8 cellular contexts compared by ENCODE assay signal in genomic region chr14:58239259-58240210, GRCh38. TPM values are rescaled to one million over a fixed set of nuclear protein-coding genes. Genes with fewer than 3 reads are reported as not detected.
DNase-seq lines count a peak whose midpoint lies in the region; ATAC-seq lines count a peak whose summit lies in the region.

No MANE protein-coding gene starts in this region.

- H3K27ac ChIP-seq in CD4-positive, CD25-positive, alpha-beta regulatory T cell (ENCODE audit: insufficient read depth, low read length, poor library complexity, severe bottlenecking) = peak overlapping the region; percentile 76
- H3K27ac ChIP-seq in mesendoderm (ENCODE audit: low read depth, low read length) = no peak overlapping the region

- peaks cover 16% of the 10 kb centered on the region for H3K4me1 ChIP-seq in CD4-positive, CD25-positive, alpha-beta regulatory T cell (ENCODE audit: control insufficient read depth, insufficient read depth, low read length, poor library complexity, severe bottlenecking)
- H3K4me1 ChIP-seq in endocrine pancreas (ENCODE audit: control insufficient read depth, insufficient read depth, low read length) (peaks cover 5% of the 10 kb centered on the region), mesendoderm (ENCODE audit: control insufficient read depth, low read depth, low read length) (no peaks in the 10 kb centered on the region)

- WGBS in mesendoderm (ENCODE audit: extremely low coverage, insufficient coverage, low lambda C conversion rate) = no CpG with 5 or more reads among the region's 23 CpGs

- H3K9ac ChIP-seq in endocrine pancreas (ENCODE audit: control insufficient read depth, insufficient read depth, low read length) (peak overlapping the region; percentile 79), mesendoderm (ENCODE audit: low read length) (no peak overlapping the region)

- H3K27me3 ChIP-seq in CD4-positive, CD25-positive, alpha-beta regulatory T cell (ENCODE audit: control insufficient read depth, insufficient read depth, low read length) = no peaks in the 10 kb centered on the region
- H3K27me3 ChIP-seq in endocrine pancreas (ENCODE audit: control insufficient read depth, insufficient read depth, low read length) (no peaks in the 10 kb centered on the region), mesendoderm (ENCODE audit: insufficient read depth, low read length, poor library complexity) (no peaks in the 10 kb centered on the region)

- H3K4me1 Mint-ChIP-seq in CD4-positive, CD25-positive, alpha-beta regulatory T cell = peaks cover 15 to 27% (median 19%) of the 10 kb centered on the region in 4 donors

- H2BK15ac ChIP-seq in mesendoderm (replicated peaks; ENCODE audit: low read depth) = no peak overlapping the region

- H3K4me3 ChIP-seq in CD4-positive, CD25-positive, alpha-beta regulatory T cell (ENCODE audit: low read depth, low read length) = peak overlapping the region; percentile 100
- H3K4me3 ChIP-seq in endocrine pancreas (ENCODE audit: control insufficient read depth, insufficient read depth, low read length) (peak overlapping the region; percentile 99), mesendoderm (ENCODE audit: low read length) (peak overlapping the region; percentile 80)

- H3K36me3 Mint-ChIP-seq in CD4-positive, CD25-positive, alpha-beta regulatory T cell = peaks cover 3% of the 10 kb centered on the region

- peaks cover 13% of the 10 kb centered on the region for H3K27me3 Mint-ChIP-seq in CD4-positive, CD25-positive, alpha-beta regulatory T cell

- peak; percentile 76 to 89 (median 83) for DNase-seq in CD4-positive, CD25-positive, alpha-beta regulatory T cell
- DNase-seq in NCI-H748 (lab: John Stamatoyannopoulos, UW; ENCODE audit: unreplicated experiment) (peak; percentile 60), mesendoderm (peak; percentile 46)
- peak; percentile 95 for DNase-seq in activated CD8-positive, alpha-beta memory T cell treated with anti-CD3 and anti-CD28 coated beads for 24 hours
- peak; percentile 62 for DNase-seq in stimulated activated CD8-positive, alpha-beta memory T cell treated with anti-CD3 and anti-CD28 coated beads, Interleukin-12 subunit alpha, Interleukin-12 subunit beta, amount 100 ng/mL, for 4 hours (ENCODE audit: low read depth)

- no peak overlapping the region for H2AK5ac ChIP-seq in mesendoderm (ENCODE audit: low read length)

- no peaks in the 10 kb centered on the region for H3K79me2 ChIP-seq in mesendoderm (ENCODE audit: control insufficient read depth, insufficient read depth, low read length)

- H3K4me2 ChIP-seq in mesendoderm (ENCODE audit: low read length) = no peak overlapping the region

- no peak overlapping the region for H2BK5ac ChIP-seq in mesendoderm (ENCODE audit: low read length)

- peaks cover 2% of the 10 kb centered on the region for H3K36me3 ChIP-seq in CD4-positive, CD25-positive, alpha-beta regulatory T cell (ENCODE audit: control insufficient read depth, insufficient read depth, low read length)
- H3K36me3 ChIP-seq in endocrine pancreas (ENCODE audit: control insufficient read depth, insufficient read depth, low read length) (no peaks in the 10 kb centered on the region), mesendoderm (ENCODE audit: control insufficient read depth, insufficient read depth, low read length) (no peaks in the 10 kb centered on the region)

- no peak overlapping the region for H3K56ac ChIP-seq in mesendoderm (ENCODE audit: low read length)

- H3K4ac ChIP-seq in mesendoderm (ENCODE audit: low read depth, low read length) = no peak overlapping the region

- H3K4me3 Mint-ChIP-seq in CD4-positive, CD25-positive, alpha-beta regulatory T cell = no peak overlapping the region

- no peak overlapping the region for H3K27ac Mint-ChIP-seq in CD4-positive, CD25-positive, alpha-beta regulatory T cell

- H3K9me3 Mint-ChIP-seq in CD4-positive, CD25-positive, alpha-beta regulatory T cell = peaks cover 0 to 3% (median 0%) of the 10 kb centered on the region in 7 donors

- H3K79me1 ChIP-seq in mesendoderm (ENCODE audit: low read length) = no peaks in the 10 kb centered on the region

- H3K9me3 ChIP-seq in CD4-positive, CD25-positive, alpha-beta regulatory T cell (ENCODE audit: control insufficient read depth in 2 of 2, low read length in 2 of 2) = no peaks in the 10 kb centered on the region
- H3K9me3 ChIP-seq in endocrine pancreas (ENCODE audit: control insufficient read depth, low read length) = no peaks in the 10 kb centered on the region

- H3K18ac ChIP-seq in mesendoderm (ENCODE audit: low read length) = no peak overlapping the region

- H4K5ac ChIP-seq in mesendoderm (ENCODE audit: low read length) = no peak overlapping the region

- no peak overlapping the region for H4K8ac ChIP-seq in mesendoderm (ENCODE audit: low read depth, low read length)

- ATAC-seq in CD4-positive, CD25-positive, alpha-beta regulatory T cell (ENCODE audit: low read depth in 2 of 2) = peak; percentile 24 to 26
- peak; percentile 35 for ATAC-seq in HG02642 (IDR thresholded peaks at IDR 0.05; ENCODE audit: poor library complexity, unreplicated experiment)
- ATAC-seq in GM19351 (IDR thresholded peaks at IDR 0.05; ENCODE audit: unreplicated experiment) = no peak

- no peak overlapping the region for H3K23ac ChIP-seq in mesendoderm (ENCODE audit: low read length)

- no peak overlapping the region for H2BK120ac ChIP-seq in mesendoderm (ENCODE audit: low read depth, low read length)

RNA-seq across cellular contexts. Expression of gene PSMA3, which starts 5.1 kb away (rescaled TPM):
- total RNA-seq in CD4-positive, CD25-positive, alpha-beta regulatory T cell = 137 TPM
- 100 to 1,000 TPM; 187 to 218 (median 191) TPM for polyA plus RNA-seq in CD4-positive, CD25-positive, alpha-beta regulatory T cell
- polyA plus RNA-seq in mesendoderm (2013, experiment 1 of 2) = 640 TPM
- 634 TPM for polyA plus RNA-seq in mesendoderm (2013, experiment 2 of 2)

RNA-seq across cellular contexts. Expression of gene ACTR10, which starts 39.6 kb away (rescaled TPM):
- total RNA-seq in CD4-positive, CD25-positive, alpha-beta regulatory T cell = 43.4 TPM
- 10 to 100 TPM; 76.3 to 98.3 (median 87.2) TPM for polyA plus RNA-seq in CD4-positive, CD25-positive, alpha-beta regulatory T cell
- 28.2 TPM for polyA plus RNA-seq in mesendoderm (2013, experiment 1 of 2)
- 26.4 TPM for polyA plus RNA-seq in mesendoderm (2013, experiment 2 of 2)

RNA-seq across cellular contexts. Expression of gene ARID4A, which starts 58.8 kb away (rescaled TPM):
- total RNA-seq in CD4-positive, CD25-positive, alpha-beta regulatory T cell = 102 TPM
- 10 to 100 TPM; 23.3 to 30.4 (median 24.8) TPM for polyA plus RNA-seq in CD4-positive, CD25-positive, alpha-beta regulatory T cell
- 8.2 TPM for polyA plus RNA-seq in mesendoderm (2013, experiment 1 of 2)
- 7.5 TPM for polyA plus RNA-seq in mesendoderm (2013, experiment 2 of 2)
